In genomic region chr12:53052419-53053222, GRCh38 we compare ENCODE assay signal across 8 cellular contexts. TPM values are rescaled to one million over a fixed set of nuclear protein-coding genes. Genes with fewer than 3 reads are reported as not detected.
DNase-seq lines count a peak whose midpoint lies in the region; ATAC-seq and TF ChIP-seq lines count a peak whose summit lies in the region.

No MANE protein-coding gene starts in this region.

- DNase-seq in AG08395 (ENCODE audit: low spot score) (peak; percentile 65), NCI-H510A (lab: John Stamatoyannopoulos, UW) (peak; percentile 49), erythroblast (lab: John Stamatoyannopoulos, UW) (peak; percentile 14 to 32), myocyte (ENCODE audit: low read depth) (peak; percentile 93), HuH-7 (ENCODE audit: low spot score) (no peak), GM20000 (ENCODE audit: low spot score) (no peak)
- no peak for DNase-seq in stimulated activated CD4-positive, alpha-beta T cell treated with anti-CD3 and anti-CD28 coated beads, Interleukin-4, amount 100 ng/mL, for 24 hours

- no peak for TF ChIP-seq POLR2A in erythroblast (IDR thresholded peaks at IDR 0.05; ENCODE audit: low read length)

- ATAC-seq in GM19035 (IDR thresholded peaks at IDR 0.05; ENCODE audit: unreplicated experiment), result no peak

- TF ChIP-seq CTCF in GM20000 (IDR thresholded peaks at IDR 0.05; ENCODE audit: extremely low read depth, missing control alignments), result no peak

RNA-seq across cellular contexts. Expression of gene TNS2, which starts 2.8 kb away (rescaled TPM):
- 43.8 and 59.8 TPM in 2 replicates for total RNA-seq in myocyte
- 43.4 TPM for polyA plus RNA-seq in myocyte (2012)

RNA-seq across cellular contexts. Expression of gene SPRYD3, which starts 26.6 kb away (rescaled TPM):
- total RNA-seq in myocyte, result 25.7 and 35.7 TPM in 2 replicates
- polyA plus RNA-seq in myocyte (2012), result 60.9 TPM

RNA-seq across cellular contexts. Expression of gene IGFBP6, which starts 44.8 kb away (rescaled TPM):
- total RNA-seq in myocyte, result 42.5 and 49.8 TPM in 2 replicates
- polyA plus RNA-seq in myocyte (2012), result 17.4 TPM

RNA-seq across cellular contexts. Expression of gene EIF4B, which starts 46.4 kb away (rescaled TPM):
- 494 and 561 TPM in 2 replicates for total RNA-seq in myocyte
- polyA plus RNA-seq in myocyte (2012), result 183 TPM

RNA-seq across cellular contexts. Expression of gene SOAT2, which starts 50.7 kb away (rescaled TPM):
- not detected in 2 replicates for total RNA-seq in myocyte
- polyA plus RNA-seq in myocyte (2012), result not detected

Comparison
In these comparisons a context has a peak if more than half of its experiments do, and no peak if none do; other contexts are left out.
1. DNase-seq: peak in AG08395 (single experiment), NCI-H510A (single experiment), erythroblast (2 of 2) and myocyte (single experiment); none in stimulated activated CD4-positive, alpha-beta T cell treated with anti-CD3 and anti-CD28 coated beads, Interleukin-4, amount 100 ng/mL, for 24 hours (single experiment), HuH-7 (single experiment) and GM20000 (single experiment).